Comparison of ENCODE assay signal across 16 cellular contexts in genomic region chr4:150116506-150116905, GRCh38. TPM values are rescaled to one million over a fixed set of nuclear protein-coding genes. Genes with fewer than 3 reads are reported as not detected.
DNase-seq lines count a peak whose midpoint lies in the region; ATAC-seq, FAIRE-seq and TF ChIP-seq lines count a peak whose summit lies in the region.
"Had no signal": no experiment of that assay in that cellular context is flagged by ENCODE, and none has a peak within 500 bp of the region (broad histone marks: within the 10 kb centered on the region; RNA-seq: fewer than 3 reads in every experiment).

No MANE protein-coding gene starts in this region.

- DNase-seq in HTR-8/SVneo (ENCODE audit: insufficient read length, low spot score) (no peak), left cardiac atrium (no peak), neural progenitor cell (ENCODE audit: low spot score) (no peak), D341Med (ENCODE audit: low spot score) (no peak), NCI-H748 treated with DMSO at 0.1 percent for 48 hours (lab: John Stamatoyannopoulos, UW) (no peak), NCI-H526 treated with DMSO at 0.1 percent for 48 hours (lab: John Stamatoyannopoulos, UW) (no peak)
- no peak for DNase-seq in activated CD8-positive, alpha-beta T cell treated with anti-CD3 and anti-CD28 coated beads for 36 hours
- DNase-seq: ACHN; AML-193; COR-L47; H9; NCI-H187; NCI-H69; NK-92 treated with Interleukin-12 subunit alpha and Interleukin-12 subunit beta, amount 100 ng/mL, for 24 hours had no signal

- H4K20me1 ChIP-seq in neural progenitor cell (ENCODE audit: low read depth) = no peaks in the 10 kb centered on the region

- peak overlapping the region in 1 of 5 experiments; percentile 22 for H3K4me3 Mint-ChIP-seq in brain
- no peak overlapping the region for H3K4me3 Mint-ChIP-seq in neural progenitor cell
- no peak overlapping the region for H3K4me3 Mint-ChIP-seq in activated CD8-positive, alpha-beta T cell treated with anti-CD3 and anti-CD28 coated beads for 36 hours
- H3K4me3 Mint-ChIP-seq: H9 had no signal

- TF ChIP-seq CTCF in brain (conservative IDR thresholded peaks at IDR 0.05) (no peak), neural progenitor cell (IDR thresholded peaks at IDR 0.05) (no peak)
- no peak for TF ChIP-seq CTCF in activated CD8-positive, alpha-beta T cell treated with anti-CD3 and anti-CD28 coated beads for 36 hours (IDR thresholded peaks at IDR 0.05)

- H3K27ac Mint-ChIP-seq in brain (peak overlapping the region in 4 of 5 experiments; percentile 60 to 78 (median 66)), neural progenitor cell (peak overlapping the region; percentile 21)
- H3K27ac Mint-ChIP-seq in activated CD8-positive, alpha-beta T cell treated with anti-CD3 and anti-CD28 coated beads for 36 hours = no peak overlapping the region
- H3K27ac Mint-ChIP-seq: H9 had no signal

- POLR2A ChIA-PET in activated CD8-positive, alpha-beta T cell treated with anti-CD3 and anti-CD28 coated beads for 36 hours (lab: Charles Lee) = no interaction called here

- no peaks in the 10 kb centered on the region for H3F3A ChIP-seq in neural progenitor cell (ENCODE audit: low read depth)

- H3K4me1 Mint-ChIP-seq in brain (peaks cover 33% of the 10 kb centered on the region), neural progenitor cell (no peaks in the 10 kb centered on the region)
- peaks cover 3% of the 10 kb centered on the region for H3K4me1 Mint-ChIP-seq in activated CD8-positive, alpha-beta T cell treated with anti-CD3 and anti-CD28 coated beads for 36 hours (ENCODE audit: low read depth)

- H3K4me2 ChIP-seq in neural progenitor cell = no peak overlapping the region

- CTCF ChIA-PET in activated CD8-positive, alpha-beta T cell treated with anti-CD3 and anti-CD28 coated beads for 36 hours (lab: Charles Lee) = no interaction called here

- no peaks in the 10 kb centered on the region for H3K4me1 ChIP-seq in neural progenitor cell

- no peak overlapping the region for H3K9ac ChIP-seq in neural progenitor cell

- ATAC-seq in left cardiac atrium = peak; percentile 23 to 81
- ATAC-seq in activated CD8-positive, alpha-beta T cell treated with anti-CD3 and anti-CD28 coated beads for 36 hours = no peak

- FAIRE-seq in HTR-8/SVneo (lab: Jason Lieb, UNC) = peak; percentile 42

- no peaks in the 10 kb centered on the region for H3K36me3 ChIP-seq in neural progenitor cell

- H3K9me3 ChIP-seq in neural progenitor cell (ENCODE audit: low read depth) = no peaks in the 10 kb centered on the region

- H3K36me3 Mint-ChIP-seq in brain (peaks cover 96% of the 10 kb centered on the region), neural progenitor cell (peaks cover 27% of the 10 kb centered on the region)
- H3K36me3 Mint-ChIP-seq in activated CD8-positive, alpha-beta T cell treated with anti-CD3 and anti-CD28 coated beads for 36 hours (ENCODE audit: low read depth) = no peaks in the 10 kb centered on the region

- peaks cover 35 to 71% (median 59%) of the 10 kb centered on the region in 5 experiments for H3K9me3 Mint-ChIP-seq in brain
- peaks cover 36% of the 10 kb centered on the region for H3K9me3 Mint-ChIP-seq in neural progenitor cell
- H3K9me3 Mint-ChIP-seq in activated CD8-positive, alpha-beta T cell treated with anti-CD3 and anti-CD28 coated beads for 36 hours = peaks cover 2% of the 10 kb centered on the region

- no peaks in the 10 kb centered on the region for H3K27me3 ChIP-seq in neural progenitor cell

- H3K79me2 ChIP-seq in neural progenitor cell (ENCODE audit: low read depth) = no peaks in the 10 kb centered on the region

- H3K27ac ChIP-seq in neural progenitor cell = no peak overlapping the region
- H3K27ac ChIP-seq: RWPE1 had no signal

- H3K27me3 Mint-ChIP-seq in brain (no peaks in the 10 kb centered on the region), neural progenitor cell (ENCODE audit: insufficient read depth, low read depth) (peaks cover 2% of the 10 kb centered on the region)
- peaks cover 7% of the 10 kb centered on the region for H3K27me3 Mint-ChIP-seq in activated CD8-positive, alpha-beta T cell treated with anti-CD3 and anti-CD28 coated beads for 36 hours

- intact Hi-C loops in left cardiac atrium (cut with DNase I) = no loop called here
- intact Hi-C loops in activated CD8-positive, alpha-beta T cell treated with anti-CD3 and anti-CD28 coated beads for 36 hours (cut with micrococcal nuclease) = no loop called here

- no peak overlapping the region for H2AFZ ChIP-seq in neural progenitor cell (replicated peaks)

- H3K4me3 ChIP-seq in neural progenitor cell = no peak overlapping the region

RNA-seq across cellular contexts. Expression of gene DCLK2, which starts 38.3 kb away (rescaled TPM):
- polyA plus RNA-seq in brain (ENCODE audit: insufficient read depth, low read depth, low replicate concordance) = 37.4 TPM
- total RNA-seq in left cardiac atrium (1 to 10 TPM; 7.7 to 9.9 TPM), neural progenitor cell (ENCODE audit: low replicate concordance) (7.9 and 11.7 TPM in 2 replicates)
- total RNA-seq in activated CD8-positive, alpha-beta T cell treated with anti-CD3 and anti-CD28 coated beads for 36 hours = not detected
